In genomic region chr16:29029168-29029994, GRCh38 we compare ENCODE assay signal across 8 cellular contexts. TPM values are rescaled to one million over a fixed set of nuclear protein-coding genes. Genes with fewer than 3 reads are reported as not detected.
DNase-seq lines count a peak whose midpoint lies in the region; ATAC-seq and TF ChIP-seq lines count a peak whose summit lies in the region.

No MANE protein-coding gene starts in this region.

- TF ChIP-seq CTCF in CD14-positive monocyte (IDR thresholded peaks at IDR 0.05) (no peak), epithelial cell of esophagus (IDR thresholded peaks at IDR 0.05; ENCODE audit: insufficient read depth, low read depth, low read length, missing control alignments) (no peak), spleen (IDR thresholded peaks at IDR 0.05 in 8 of 11, conservative IDR thresholded peaks at IDR 0.05 in 3 of 11) (no peak)
- TF ChIP-seq CTCF in activated CD8-positive, alpha-beta T cell treated with anti-CD3 and anti-CD28 coated beads for 36 hours (IDR thresholded peaks at IDR 0.05), result no peak

- H3K79me2 ChIP-seq in Karpas-422 (ENCODE audit: low read length), result no peaks in the 10 kb centered on the region

- H3K27me3 Mint-ChIP-seq in CD14-positive monocyte (ENCODE audit: low read depth in 3 of 3), result peaks cover 2 to 7% (median 6%) of the 10 kb centered on the region in 3 donors
- no peaks in the 10 kb centered on the region for H3K27me3 Mint-ChIP-seq in activated CD8-positive, alpha-beta T cell treated with anti-CD3 and anti-CD28 coated beads for 36 hours

- intact Hi-C loops in CD14-positive monocyte (cut with micrococcal nuclease), result no loop called here
- intact Hi-C loops in activated CD8-positive, alpha-beta T cell treated with anti-CD3 and anti-CD28 coated beads for 36 hours (cut with micrococcal nuclease), result loop anchor here (5.0 kb wide), 1 partner anchor 42 kb away; the partner anchor contains the start of gene LAT
- intact Hi-C loops in spleen (cut with DNase I; ENCODE audit: low total_unique reads), result no loop called here

- no peaks in the 10 kb centered on the region for H3K9me2 ChIP-seq in Karpas-422 (replicated peaks; ENCODE audit: insufficient read depth, low read length)

- 39 to 66% (median 46%) methylated on average over 13 to 16 of the region's 16 CpGs for WGBS in spleen, 5 donors

- H3K4me1 ChIP-seq in Karpas-422 (ENCODE audit: low read length) (peaks cover 31% of the 10 kb centered on the region), spleen (peaks cover 0 to 6% (median 0%) of the 10 kb centered on the region in 6 donors)

- no peaks in the 10 kb centered on the region for H4K20me1 ChIP-seq in Karpas-422 (ENCODE audit: insufficient read depth, low read depth, low read length)

- H3K4me3 Mint-ChIP-seq in CD14-positive monocyte, result no peak overlapping the region
- peak overlapping the region; percentile 56 for H3K4me3 Mint-ChIP-seq in activated CD8-positive, alpha-beta T cell treated with anti-CD3 and anti-CD28 coated beads for 36 hours

- POLR2A ChIA-PET in activated CD8-positive, alpha-beta T cell treated with anti-CD3 and anti-CD28 coated beads for 36 hours (lab: Charles Lee), result interaction anchor here (0.6 to 3.9 kb wide), 13 partner anchors 9 to 77 kb away, joined by 3 to 25 read pairs (median 6); partner anchors contain the start of gene LAT

- H3K9me3 ChIP-seq in Karpas-422 (ENCODE audit: low read length) (no peaks in the 10 kb centered on the region), spleen (no peaks in the 10 kb centered on the region)

- no peak overlapping the region for H3K4me3 ChIP-seq in Karpas-422 (ENCODE audit: low read length)
- H3K4me3 ChIP-seq in epithelial cell of esophagus (ENCODE audit: low read length), result no peak overlapping the region
- no peak overlapping the region for H3K4me3 ChIP-seq in spleen

- peaks cover 2% of the 10 kb centered on the region for H3K4me1 Mint-ChIP-seq in CD14-positive monocyte
- H3K4me1 Mint-ChIP-seq in activated CD8-positive, alpha-beta T cell treated with anti-CD3 and anti-CD28 coated beads for 36 hours (ENCODE audit: low read depth), result peaks cover 49% of the 10 kb centered on the region

- no peaks in the 10 kb centered on the region for H3K36me3 ChIP-seq in Karpas-422 (ENCODE audit: insufficient read depth, low read length)
- no peaks in the 10 kb centered on the region for H3K36me3 ChIP-seq in spleen

- peak overlapping the region; percentile 36 for H3K9ac ChIP-seq in Karpas-422 (ENCODE audit: low read length)

- TF ChIP-seq POLR2A in spleen (IDR thresholded peaks at IDR 0.05) (no peak), GM18505 (IDR thresholded peaks at IDR 0.05; ENCODE audit: borderline replicate concordance, extremely low read depth, insufficient read depth, insufficient read length) (no peak)

- no peaks in the 10 kb centered on the region for H3K36me3 Mint-ChIP-seq in CD14-positive monocyte
- H3K36me3 Mint-ChIP-seq in activated CD8-positive, alpha-beta T cell treated with anti-CD3 and anti-CD28 coated beads for 36 hours (ENCODE audit: low read depth), result no peaks in the 10 kb centered on the region

- H3K9me3 Mint-ChIP-seq in CD14-positive monocyte, result no peaks in the 10 kb centered on the region
- H3K9me3 Mint-ChIP-seq in activated CD8-positive, alpha-beta T cell treated with anti-CD3 and anti-CD28 coated beads for 36 hours, result no peaks in the 10 kb centered on the region

- H3K27me3 ChIP-seq in Karpas-422 (ENCODE audit: low read length) (no peaks in the 10 kb centered on the region), spleen (replicated peaks in 1 of 7) (peaks cover 0 to 26% (median 0%) of the 10 kb centered on the region in 7 donors)

- no peak overlapping the region; the same call in 1 of the 2 replicates for H2AFZ ChIP-seq in Karpas-422 (ENCODE audit: low read length)

- ATAC-seq in activated CD8-positive, alpha-beta T cell treated with anti-CD3 and anti-CD28 coated beads for 36 hours, result peak; percentile 97
- no peak for ATAC-seq in GM18505 (IDR thresholded peaks at IDR 0.05; ENCODE audit: unreplicated experiment)
- ATAC-seq in GM19455 (IDR thresholded peaks at IDR 0.05; ENCODE audit: unreplicated experiment), result no peak
- no peak for ATAC-seq in GM19463 (IDR thresholded peaks at IDR 0.05; ENCODE audit: unreplicated experiment)

- no peak overlapping the region for H3K4me2 ChIP-seq in Karpas-422 (ENCODE audit: low read depth, low read length, poor library complexity, severe bottlenecking)

- H3K27ac Mint-ChIP-seq in CD14-positive monocyte, result peak overlapping the region in 1 of 7 donors; percentile 8
- H3K27ac Mint-ChIP-seq in activated CD8-positive, alpha-beta T cell treated with anti-CD3 and anti-CD28 coated beads for 36 hours, result peak overlapping the region; percentile 82

- CTCF ChIA-PET in activated CD8-positive, alpha-beta T cell treated with anti-CD3 and anti-CD28 coated beads for 36 hours (lab: Charles Lee), result interaction anchor here (1.0 to 3.9 kb wide), 6 partner anchors 8 to 47 kb away, joined by 3 to 17 read pairs (median 4); no protein-coding TSS in a partner anchor

- no peak overlapping the region for H3K27ac ChIP-seq in Karpas-422 (ENCODE audit: low read length)
- H3K27ac ChIP-seq in spleen, result peak overlapping the region in 2 of 8 donors; percentile 34 to 49

- DNase-seq in CD14-positive monocyte (ENCODE audit: low spot score) (peak; percentile 54), Karpas-422 (no peak), epithelial cell of esophagus (ENCODE audit: low read depth) (peak; percentile 92), spleen (peak; percentile 76)
- peak; percentile 98 for DNase-seq in activated CD8-positive, alpha-beta T cell treated with anti-CD3 and anti-CD28 coated beads for 36 hours

RNA-seq across cellular contexts. Expression of gene LAT, which starts 44.5 kb away (rescaled TPM):
- polyA plus RNA-seq in CD14-positive monocyte, result 1 to 10 TPM; 1.5 to 1.9 TPM
- 8.6 and 27.3 TPM in 2 replicates for total RNA-seq in Karpas-422 (2014; rRNA removed; shearing (Covaris generic); ENCODE audit: low replicate concordance)
- 100 to 1,000 TPM; 193 to 206 TPM for total RNA-seq in activated CD8-positive, alpha-beta T cell treated with anti-CD3 and anti-CD28 coated beads for 36 hours
- total RNA-seq in spleen, result 10 to 100 TPM; 28.6 to 38.9 (median 32.2) TPM
- polyA plus RNA-seq in spleen, result 10 to 100 TPM; 32.1 to 54.2 (median 48.8) TPM

RNA-seq across cellular contexts. Expression of gene SPNS1, which starts 54.8 kb away (rescaled TPM):
- polyA plus RNA-seq in CD14-positive monocyte (100 to 1,000 TPM in 1 of 2 donors, 10 to 100 TPM in 1; 97.2 to 104 TPM), spleen (10 to 100 TPM; 30.0 to 91.4 (median 68.1) TPM)
- 9.7 and 19.2 TPM in 2 replicates for total RNA-seq in Karpas-422 (2014; rRNA removed; shearing (Covaris generic); ENCODE audit: low replicate concordance)
- total RNA-seq in activated CD8-positive, alpha-beta T cell treated with anti-CD3 and anti-CD28 coated beads for 36 hours, result 10 to 100 TPM; 14.6 to 18.2 TPM
- total RNA-seq in spleen, result 10 to 100 TPM; 26.9 to 41.1 (median 29.8) TPM
